ENCODE assay signal across 2 cellular contexts in genomic region chr4:38976308-38976707, GRCh38.
TF ChIP-seq lines count a peak whose summit lies in the region.

No MANE protein-coding gene starts in this region.

TF ChIP-seq in IMR-90, 13 proteins besides CTCF, POLR2A, EP300 and RAD21 (continued from another document):
- TF ChIP-seq MAFK (IDR thresholded peaks at IDR 0.05; ENCODE audit: low read depth, low read length) = no peak

TF ChIP-seq in HepG2, 621 proteins besides CTCF, POLR2A, EP300 and RAD21 (continued from another document):
- TF ChIP-seq, protein P1, sequence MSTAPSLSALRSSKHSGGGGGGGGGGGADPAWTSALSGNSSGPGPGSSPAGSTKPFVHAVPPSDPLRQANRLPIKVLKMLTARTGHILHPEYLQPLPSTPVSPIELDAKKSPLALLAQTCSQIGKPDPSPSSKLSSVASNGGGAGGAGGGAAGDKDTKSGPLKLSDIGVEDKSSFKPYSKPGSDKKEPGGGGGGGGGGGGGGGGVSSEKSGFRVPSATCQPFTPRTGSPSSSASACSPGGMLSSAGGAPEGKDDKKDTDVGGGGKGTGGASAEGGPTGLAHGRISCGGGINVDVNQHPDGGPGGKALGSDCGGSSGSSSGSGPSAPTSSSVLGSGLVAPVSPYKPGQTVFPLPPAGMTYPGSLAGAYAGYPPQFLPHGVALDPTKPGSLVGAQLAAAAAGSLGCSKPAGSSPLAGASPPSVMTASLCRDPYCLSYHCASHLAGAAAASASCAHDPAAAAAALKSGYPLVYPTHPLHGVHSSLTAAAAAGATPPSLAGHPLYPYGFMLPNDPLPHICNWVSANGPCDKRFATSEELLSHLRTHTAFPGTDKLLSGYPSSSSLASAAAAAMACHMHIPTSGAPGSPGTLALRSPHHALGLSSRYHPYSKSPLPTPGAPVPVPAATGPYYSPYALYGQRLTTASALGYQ (CRISPR knock-in tag; IDR thresholded peaks at IDR 0.05) = no peak
- TF ChIP-seq KLF13 (CRISPR knock-in tag; IDR thresholded peaks at IDR 0.05) (no peak), ZNF350 (CRISPR knock-in tag; IDR thresholded peaks at IDR 0.05; ENCODE audit: borderline replicate concordance, low read depth) (no peak), GATAD2A (CRISPR knock-in tag; IDR thresholded peaks at IDR 0.05) (no peak), ZNF160 (CRISPR knock-in tag; IDR thresholded peaks at IDR 0.05) (no peak)
- TF ChIP-seq, protein P2, sequence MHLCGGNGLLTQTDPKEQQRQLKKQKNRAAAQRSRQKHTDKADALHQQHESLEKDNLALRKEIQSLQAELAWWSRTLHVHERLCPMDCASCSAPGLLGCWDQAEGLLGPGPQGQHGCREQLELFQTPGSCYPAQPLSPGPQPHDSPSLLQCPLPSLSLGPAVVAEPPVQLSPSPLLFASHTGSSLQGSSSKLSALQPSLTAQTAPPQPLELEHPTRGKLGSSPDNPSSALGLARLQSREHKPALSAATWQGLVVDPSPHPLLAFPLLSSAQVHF (CRISPR knock-in tag; IDR thresholded peaks at IDR 0.05) = no peak
TF ChIP-seq in HepG2: peak in this region for 0.
